8 cellular contexts compared by ENCODE assay signal in genomic region chr20:33862709-33863403, GRCh38.
A peak's percentile ranks its signal among the peaks of the same experiment; 100 is the strongest.
DNase-seq lines count a peak whose midpoint lies in the region; ATAC-seq and TF ChIP-seq lines count a peak whose summit lies in the region.

No MANE protein-coding gene starts in this region.

- no peaks in the 10 kb centered on the region for H3K36me3 ChIP-seq in MM.1S (replicated peaks; ENCODE audit: insufficient read depth, low read length)

- peaks cover 16% of the 10 kb centered on the region for H3K79me2 ChIP-seq in MM.1S (ENCODE audit: low read length)

- H3F3A ChIP-seq in MM.1S (ENCODE audit: insufficient read depth, low read length): peaks cover 22% of the 10 kb centered on the region

- H3K27me3 Mint-ChIP-seq in memory B cell: no peaks in the 10 kb centered on the region

- peaks cover 52% of the 10 kb centered on the region for H3K4me1 ChIP-seq in MM.1S (ENCODE audit: low read length)

- H3K36me3 Mint-ChIP-seq in memory B cell: no peaks in the 10 kb centered on the region

- H3K4me1 Mint-ChIP-seq in memory B cell: peaks cover 24% of the 10 kb centered on the region

- peak; percentile 59 for ATAC-seq in memory B cell (ENCODE audit: low read depth)
- ATAC-seq in stimulated activated naive CD8-positive, alpha-beta T cell treated with anti-CD3 and anti-CD28 coated beads, Interleukin-15, Interleukin-2, amounts not matched to agents 100 U/mL and 50 U/mL, for 24 hours: peak; percentile 35
- ATAC-seq in HG03139 (IDR thresholded peaks at IDR 0.05; ENCODE audit: unreplicated experiment): no peak

- DNase-seq in NCI-H1417 (lab: John Stamatoyannopoulos, UW) (peak in 2 of 3 experiments; percentile 37 to 70), NCI-H1417 treated with DMSO at 0.1 percent for 48 hours (lab: John Stamatoyannopoulos, UW) (no peak), MM.1S (no peak), memory B cell (ENCODE audit: low spot score in 2 of 2) (peak; percentile 52 to 65)
- peak; percentile 13 to 31 for DNase-seq in activated CD4-positive, alpha-beta T cell treated with anti-CD3 and anti-CD28 coated beads for 4 hours
- DNase-seq in effector CD8-positive, alpha-beta T cell (lab: John Stamatoyannopoulos, UW): peak; percentile 24
- DNase-seq in stimulated activated naive CD8-positive, alpha-beta T cell treated with anti-CD3 and anti-CD28 coated beads, Interleukin-15, Interleukin-2, amounts not matched to agents 100 U/mL and 50 U/mL, for 24 hours: peak; percentile 68

- H3K9me2 ChIP-seq in MM.1S (replicated peaks; ENCODE audit: insufficient read depth, low read length): no peaks in the 10 kb centered on the region

- H3K9me3 ChIP-seq in MM.1S (replicated peaks; ENCODE audit: insufficient read depth, low read length): no peaks in the 10 kb centered on the region

- H3K4me2 ChIP-seq in MM.1S (ENCODE audit: low read depth, low read length): no peak overlapping the region

- peak overlapping the region; percentile 3; the same call in 1 of the 2 replicates for H3K27ac ChIP-seq in MM.1S (ENCODE audit: low read length)

- H3K9ac ChIP-seq in MM.1S (ENCODE audit: low read length): no peak overlapping the region

- H3K4me3 Mint-ChIP-seq in memory B cell: no peak overlapping the region

- no peak overlapping the region for H2AFZ ChIP-seq in MM.1S (ENCODE audit: low read length)

- no peak overlapping the region for H3K4me3 ChIP-seq in MM.1S (ENCODE audit: low read length)

- H3K27me3 ChIP-seq in MM.1S (replicated peaks; ENCODE audit: insufficient read depth, low read length): no peaks in the 10 kb centered on the region

- no peaks in the 10 kb centered on the region for H3K9me3 Mint-ChIP-seq in memory B cell

- no peaks in the 10 kb centered on the region for H4K20me1 ChIP-seq in MM.1S (ENCODE audit: insufficient read depth, low read length)

- TF ChIP-seq CTCF in MM.1S (IDR thresholded peaks at IDR 0.05; ENCODE audit: low read length): peak; percentile 23

- H3K27ac Mint-ChIP-seq in memory B cell: no peak overlapping the region

Comparison
In these comparisons a context has a peak if more than half of its experiments do, and no peak if none do; other contexts are left out.
1. DNase-seq: peak in NCI-H1417 (2 of 3), activated CD4-positive, alpha-beta T cell treated with anti-CD3 and anti-CD28 coated beads for 4 hours (2 of 2), effector CD8-positive, alpha-beta T cell (single experiment), memory B cell (2 of 2) and stimulated activated naive CD8-positive, alpha-beta T cell treated with anti-CD3 and anti-CD28 coated beads, Interleukin-15, Interleukin-2, amounts not matched to agents 100 U/mL and 50 U/mL, for 24 hours (single experiment); none in NCI-H1417 treated with DMSO at 0.1 percent for 48 hours (single experiment) and MM.1S (single experiment).